In the genomic region with DNA sequence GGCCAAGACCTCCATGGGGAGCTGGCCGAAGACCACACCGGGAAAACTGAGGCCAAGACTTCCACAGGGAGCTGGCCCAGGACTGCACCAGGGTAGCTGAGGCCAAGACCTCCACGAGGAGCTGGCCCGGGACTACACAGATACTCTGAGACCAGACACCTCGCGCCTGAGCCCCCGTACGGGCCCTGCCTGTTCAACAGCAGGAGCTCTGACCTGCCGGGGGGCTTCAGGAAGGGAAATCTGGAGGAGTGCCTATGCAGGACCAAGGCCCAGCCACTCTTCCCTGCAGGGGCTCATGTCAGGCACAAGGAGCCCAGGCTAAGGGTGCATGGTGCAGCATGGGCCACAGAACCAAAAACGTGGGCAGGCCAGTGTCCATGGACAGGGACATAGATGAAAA, we compare ENCODE assay signal across 6 cellular contexts.
"Had no signal": no experiment of that assay in that cellular context is flagged by ENCODE, and none has a peak within 500 bp of the region (broad histone marks: within the 10 kb centered on the region; RNA-seq: fewer than 3 reads in every experiment).

No MANE protein-coding gene starts in this region.

- H3K9ac ChIP-seq: GM23248 had no signal

- H3K27ac ChIP-seq: HL-60 had no signal

- DNase-seq: GM23248, GOT3, H7, HCEC 1CT, KBM-7 had no signal

- H2AFZ ChIP-seq: GM23248 had no signal

- H3K4me3 ChIP-seq: GM23248 had no signal
